In genomic region chr5:77958642-77959315, GRCh38 we compare ENCODE assay signal across 26 cellular contexts.
A peak's percentile ranks its signal among the peaks of the same experiment; 100 is the strongest.
DNase-seq lines count a peak whose midpoint lies in the region; ATAC-seq, FAIRE-seq and TF ChIP-seq lines count a peak whose summit lies in the region.
"Had no signal": no experiment of that assay in that cellular context is flagged by ENCODE, and none has a peak within 500 bp of the region (broad histone marks: within the 10 kb centered on the region; RNA-seq: fewer than 3 reads in every experiment).

No MANE protein-coding gene starts in this region.

- intact Hi-C loops in uterus (cut with DNase I; ENCODE audit: low total_unique reads): no loop called here

- peaks cover 6% of the 10 kb centered on the region for H3K23me2 ChIP-seq in H9 (ENCODE audit: insufficient read length, low read depth, low read length, poor library complexity, severe bottlenecking)

- no peaks in the 10 kb centered on the region; a peak in 1 of 7 replicates for H3K36me3 Mint-ChIP-seq in H9 (ENCODE audit: insufficient read depth in 1 of 3, low read depth in 3 of 3)
- H3K36me3 Mint-ChIP-seq in astrocyte (ENCODE audit: low read depth, unreplicated experiment): no peaks in the 10 kb centered on the region
- no peaks in the 10 kb centered on the region for H3K36me3 Mint-ChIP-seq in stimulated activated memory B cell treated with anti-CD40 and anti-IgM and Interleukin-4, amounts not matched to agents 10 μg/mL and 1 μg/mL and 100 μg/mL, for 72 hours
- H3K36me3 Mint-ChIP-seq: activated CD8-positive, alpha-beta memory T cell treated with anti-CD3 and anti-CD28 coated beads, Interleukin-2, amount 10 ng/mL, durations not matched to agents 7 days and 5 days; activated naive CD8-positive, alpha-beta T cell treated with anti-CD3 and anti-CD28 coated beads, Interleukin-2, amount 10 ng/mL, durations not matched to agents 7 days and 5 days; stimulated activated effector memory CD8-positive, alpha-beta T cell treated with anti-CD3 and anti-CD28 coated beads, Interleukin-12 subunit alpha, Interleukin-12 subunit beta, amount 100 ng/mL, for 72 hours had no signal

- H3K27me3 ChIP-seq in H9 (ENCODE audit: insufficient read depth, low read length) (peaks cover 41% of the 10 kb centered on the region; the same call in 1 of the 2 replicates), astrocyte (ENCODE audit: insufficient read depth, low read length) (peaks cover 49% of the 10 kb centered on the region), uterus (peaks cover 5 to 14% of the 10 kb centered on the region in 2 donors)

- no peak overlapping the region for H3T11ph ChIP-seq in H9 (ENCODE audit: low read length)

- H3K4me1 ChIP-seq in H9 (ENCODE audit: insufficient read depth, low read length) (peaks cover 8% of the 10 kb centered on the region; the same call in 1 of the 2 replicates), astrocyte (ENCODE audit: insufficient read depth, low read length) (no peaks in the 10 kb centered on the region), uterus (no peaks in the 10 kb centered on the region)
- H3K4me1 ChIP-seq: gastrocnemius medialis had no signal

- H4K5ac ChIP-seq in H9 (ENCODE audit: insufficient read length, low read depth, low read length): no peak overlapping the region

- H3K79me1 ChIP-seq in H9 (ENCODE audit: insufficient read depth, low read depth, low read length, poor library complexity, severe bottlenecking): no peaks in the 10 kb centered on the region

- peak overlapping the region; percentile 41 for H3K4me2 ChIP-seq in H9 (ENCODE audit: insufficient read depth, insufficient read length, low read length)
- H3K4me2 ChIP-seq in astrocyte (ENCODE audit: low read length): no peak overlapping the region

- no peaks in the 10 kb centered on the region for H3K36me3 ChIP-seq in astrocyte (ENCODE audit: insufficient read depth, low read length)
- no peaks in the 10 kb centered on the region for H3K36me3 ChIP-seq in uterus
- H3K36me3 ChIP-seq: esophagus squamous epithelium, gastrocnemius medialis, suprapubic skin had no signal

- no peak overlapping the region for H2AK5ac ChIP-seq in H9 (ENCODE audit: insufficient read length, low read length)

- no peak overlapping the region for H3K56ac ChIP-seq in H9 (ENCODE audit: insufficient read length, low read depth, low read length)

- H4K8ac ChIP-seq in H9 (replicated peaks; ENCODE audit: insufficient read length, low read depth, low read length): no peak overlapping the region

- H3K27ac Mint-ChIP-seq in H9 (peak overlapping the region in 1 of 3 experiments; percentile 10; a peak in 1 of 7 replicates), astrocyte (ENCODE audit: unreplicated experiment) (no peak overlapping the region)
- peak overlapping the region; percentile 29 for H3K27ac Mint-ChIP-seq in stimulated activated memory B cell treated with anti-CD40 and anti-IgM and Interleukin-4, amounts not matched to agents 10 μg/mL and 1 μg/mL and 100 μg/mL, for 72 hours
- H3K27ac Mint-ChIP-seq: activated CD4-positive, alpha-beta T cell treated with anti-CD3 and anti-CD28 coated beads, Interleukin-2, amount 10 ng/mL, durations not matched to agents 7 days and 5 days; activated CD8-positive, alpha-beta memory T cell treated with anti-CD3 and anti-CD28 coated beads, Interleukin-2, amount 10 ng/mL, durations not matched to agents 7 days and 5 days; activated naive CD8-positive, alpha-beta T cell treated with anti-CD3 and anti-CD28 coated beads, Interleukin-2, amount 10 ng/mL, durations not matched to agents 7 days and 5 days; activated T-helper 1 cell treated with anti-CD3 and anti-CD28 coated beads, Interleukin-12 subunit alpha, Interleukin-12 subunit beta, Interleukin-2, Interleukin-4 antibody, amounts not matched to agents 30 ng/mL and 10 ng/mL and 1 ng/mL, durations not matched to agents 14 hours and 24 hours and 36 hours; CD4-positive, alpha-beta T cell; naive thymus-derived CD4-positive, alpha-beta T cell; stimulated activated effector memory CD8-positive, alpha-beta T cell treated with anti-CD3 and anti-CD28 coated beads, Interleukin-12 subunit alpha, Interleukin-12 subunit beta, amount 100 ng/mL, for 72 hours had no signal

- H3K9ac ChIP-seq in H9 (ENCODE audit: extremely low read depth, insufficient read length, low read length) (no peak overlapping the region), astrocyte (ENCODE audit: low read length) (no peak overlapping the region)

- no peak overlapping the region for H2BK5ac ChIP-seq in H9 (ENCODE audit: insufficient read length, low read length)

- no peak overlapping the region for H3K14ac ChIP-seq in H9 (ENCODE audit: insufficient read depth, low read length)

- no peak for ATAC-seq in stimulated activated memory B cell treated with anti-CD40 and anti-IgM and Interleukin-4, amounts not matched to agents 10 μg/mL and 1 μg/mL and 100 μg/mL, for 72 hours
- ATAC-seq: activated CD8-positive, alpha-beta memory T cell treated with anti-CD3 and anti-CD28 coated beads, Interleukin-2, amount 10 ng/mL, durations not matched to agents 7 days and 5 days; body of pancreas; gastrocnemius medialis; left cardiac atrium; naive thymus-derived CD4-positive, alpha-beta T cell; stimulated activated effector memory CD8-positive, alpha-beta T cell treated with anti-CD3 and anti-CD28 coated beads, Interleukin-12 subunit alpha, Interleukin-12 subunit beta, amount 100 ng/mL, for 72 hours had no signal

- H3K27ac ChIP-seq in H9 (ENCODE audit: insufficient read length, low read depth, low read length): no peak overlapping the region
- H3K27ac ChIP-seq in astrocyte (ENCODE audit: low read depth, low read length): no peak overlapping the region
- H3K27ac ChIP-seq in uterus: no peak overlapping the region
- H3K27ac ChIP-seq: body of pancreas, esophagus squamous epithelium, gastrocnemius medialis, suprapubic skin had no signal

- no peak overlapping the region for H3K23ac ChIP-seq in H9 (ENCODE audit: insufficient read length, low read depth, low read length)

- TF ChIP-seq CTCF in H9 (conservative IDR thresholded peaks at IDR 0.05) (no peak), astrocyte (IDR thresholded peaks at IDR 0.05; ENCODE audit: insufficient read depth, low read depth, low read length) (no peak), uterus (IDR thresholded peaks at IDR 0.05) (no peak)

- H3K4me1 Mint-ChIP-seq in H9: peaks cover 28 to 33% of the 10 kb centered on the region in 2 experiments
- peaks cover 12% of the 10 kb centered on the region for H3K4me1 Mint-ChIP-seq in astrocyte (ENCODE audit: low read depth, unreplicated experiment)
- H3K4me1 Mint-ChIP-seq in stimulated activated memory B cell treated with anti-CD40 and anti-IgM and Interleukin-4, amounts not matched to agents 10 μg/mL and 1 μg/mL and 100 μg/mL, for 72 hours: peaks cover 19% of the 10 kb centered on the region

- H3K9me3 Mint-ChIP-seq in H9 (peaks cover 0 to 6% of the 10 kb centered on the region in 2 experiments; a peak in 1 of 5 replicates), astrocyte (ENCODE audit: unreplicated experiment) (no peaks in the 10 kb centered on the region)
- no peaks in the 10 kb centered on the region for H3K9me3 Mint-ChIP-seq in stimulated activated memory B cell treated with anti-CD40 and anti-IgM and Interleukin-4, amounts not matched to agents 10 μg/mL and 1 μg/mL and 100 μg/mL, for 72 hours
- H3K9me3 Mint-ChIP-seq: activated CD4-positive, alpha-beta T cell treated with anti-CD3 and anti-CD28 coated beads, Interleukin-2, amount 10 ng/mL, durations not matched to agents 7 days and 5 days; activated naive CD8-positive, alpha-beta T cell treated with anti-CD3 and anti-CD28 coated beads, Interleukin-2, amount 10 ng/mL, durations not matched to agents 7 days and 5 days; activated T-helper 1 cell treated with anti-CD3 and anti-CD28 coated beads, Interleukin-12 subunit alpha, Interleukin-12 subunit beta, Interleukin-2, Interleukin-4 antibody, amounts not matched to agents 30 ng/mL and 10 ng/mL and 1 ng/mL, durations not matched to agents 14 hours and 24 hours and 36 hours; CD4-positive, alpha-beta T cell; naive thymus-derived CD4-positive, alpha-beta T cell; stimulated activated effector memory CD8-positive, alpha-beta T cell treated with anti-CD3 and anti-CD28 coated beads, Interleukin-12 subunit alpha, Interleukin-12 subunit beta, amount 100 ng/mL, for 72 hours had no signal

- H3K4me3 Mint-ChIP-seq in H9 (peak overlapping the region; percentile 18 to 78), astrocyte (ENCODE audit: unreplicated experiment) (peak overlapping the region; percentile 54)
- no peak overlapping the region for H3K4me3 Mint-ChIP-seq in stimulated activated memory B cell treated with anti-CD40 and anti-IgM and Interleukin-4, amounts not matched to agents 10 μg/mL and 1 μg/mL and 100 μg/mL, for 72 hours
- H3K4me3 Mint-ChIP-seq: activated CD4-positive, alpha-beta T cell treated with anti-CD3 and anti-CD28 coated beads, Interleukin-2, amount 10 ng/mL, durations not matched to agents 7 days and 5 days; activated CD8-positive, alpha-beta memory T cell treated with anti-CD3 and anti-CD28 coated beads, Interleukin-2, amount 10 ng/mL, durations not matched to agents 7 days and 5 days; activated naive CD8-positive, alpha-beta T cell treated with anti-CD3 and anti-CD28 coated beads, Interleukin-2, amount 10 ng/mL, durations not matched to agents 7 days and 5 days; activated T-helper 1 cell treated with anti-CD3 and anti-CD28 coated beads, Interleukin-12 subunit alpha, Interleukin-12 subunit beta, Interleukin-2, Interleukin-4 antibody, amounts not matched to agents 30 ng/mL and 10 ng/mL and 1 ng/mL, durations not matched to agents 14 hours and 24 hours and 36 hours; CD4-positive, alpha-beta T cell; stimulated activated effector memory CD8-positive, alpha-beta T cell treated with anti-CD3 and anti-CD28 coated beads, Interleukin-12 subunit alpha, Interleukin-12 subunit beta, amount 100 ng/mL, for 72 hours had no signal

- no peak overlapping the region for H2BK12ac ChIP-seq in H9 (ENCODE audit: insufficient read length, low read depth, low read length)

- no CpG with 5 or more reads among the region's 12 CpGs for WGBS in H9 (ENCODE audit: extremely low coverage, insufficient read length, low lambda C conversion rate)

- peaks cover 96% of the 10 kb centered on the region for H3K27me3 Mint-ChIP-seq in H9 (ENCODE audit: low read depth)
- H3K27me3 Mint-ChIP-seq in astrocyte (ENCODE audit: low read depth, unreplicated experiment): peaks cover 47% of the 10 kb centered on the region
- H3K27me3 Mint-ChIP-seq in stimulated activated memory B cell treated with anti-CD40 and anti-IgM and Interleukin-4, amounts not matched to agents 10 μg/mL and 1 μg/mL and 100 μg/mL, for 72 hours: peaks cover 50% of the 10 kb centered on the region

- H2AFZ ChIP-seq in H9 (ENCODE audit: low read length): no peak overlapping the region
- H2AFZ ChIP-seq in astrocyte (ENCODE audit: low read depth, low read length): no peak overlapping the region

- H4K20me1 ChIP-seq in H9 (ENCODE audit: control insufficient read depth, insufficient read depth, insufficient read length) (no peaks in the 10 kb centered on the region), astrocyte (ENCODE audit: insufficient read depth, low read length) (no peaks in the 10 kb centered on the region)

- H2BK20ac ChIP-seq in H9 (ENCODE audit: low read depth, low read length, poor library complexity, severe bottlenecking): no peak overlapping the region

- FAIRE-seq in astrocyte (lab: Jason Lieb, UNC): no peak
- FAIRE-seq: RCC 7860, urothelium cell line had no signal

- H2BK120ac ChIP-seq in H9 (ENCODE audit: low read depth, low read length, poor library complexity, severe bottlenecking): no peak overlapping the region

- H3K4ac ChIP-seq in H9 (ENCODE audit: low read depth, low read length): no peak overlapping the region

- peak; percentile 64 for DNase-seq in H9
- DNase-seq in astrocyte (ENCODE audit: low read depth): no peak
- peak; percentile 40 for DNase-seq in iPS-NIHi11 (ENCODE audit: low spot score)
- DNase-seq in uterus: no peak
- DNase-seq in NCI-H345 (lab: John Stamatoyannopoulos, UW): no peak
- no peak for DNase-seq in NCI-H1105 (lab: John Stamatoyannopoulos, UW)
- DNase-seq: activated CD4-positive, alpha-beta T cell treated with anti-CD3 and anti-CD28 coated beads, Interleukin-2, amount 10 ng/mL, durations not matched to agents 7 days and 5 days; activated CD8-positive, alpha-beta memory T cell treated with anti-CD3 and anti-CD28 coated beads, Interleukin-2, amount 10 ng/mL, durations not matched to agents 7 days and 5 days; activated naive CD8-positive, alpha-beta T cell treated with anti-CD3 and anti-CD28 coated beads, Interleukin-2, amount 10 ng/mL, durations not matched to agents 7 days and 5 days; body of pancreas; CD4-positive, alpha-beta T cell; esophagus squamous epithelium; gastrocnemius medialis; GDM1; left cardiac atrium; mesenchymal stem cell; naive thymus-derived CD4-positive, alpha-beta T cell; NCI-H2107; NCI-H524; T-helper 2 cell had no signal

- H3K9me3 ChIP-seq in H9 (ENCODE audit: control insufficient read depth, low read depth, low read length) (no peaks in the 10 kb centered on the region), astrocyte (ENCODE audit: insufficient read depth, low read depth, low read length) (no peaks in the 10 kb centered on the region), uterus (no peaks in the 10 kb centered on the region)
- H3K9me3 ChIP-seq: body of pancreas, esophagus squamous epithelium, gastrocnemius medialis, suprapubic skin had no signal

- H4K91ac ChIP-seq in H9 (ENCODE audit: insufficient read length, low read depth, low read length): no peak overlapping the region

- no peak overlapping the region for H2BK15ac ChIP-seq in H9 (ENCODE audit: low read depth, low read length)

- H3K18ac ChIP-seq in H9 (ENCODE audit: insufficient read length, low read depth, low read length): no peak overlapping the region

- no peaks in the 10 kb centered on the region for H3K79me2 ChIP-seq in H9 (ENCODE audit: insufficient read depth, low read length)
- no peaks in the 10 kb centered on the region for H3K79me2 ChIP-seq in astrocyte (ENCODE audit: insufficient read depth, low read length)

- no peak for TF ChIP-seq POLR2A in uterus (IDR thresholded peaks at IDR 0.05)

- H3K4me3 ChIP-seq in astrocyte (ENCODE audit: insufficient read depth, low read depth, low read length): no peak overlapping the region
- H3K4me3 ChIP-seq in uterus: no peak overlapping the region
- H3K4me3 ChIP-seq: body of pancreas, gastrocnemius medialis had no signal

Comparison
In these comparisons a context has a peak if more than half of its experiments do, and no peak if none do; other contexts are left out.
1. DNase-seq: peak in H9 (single experiment) and iPS-NIHi11 (single experiment); none in astrocyte (single experiment), uterus (0 of 2), NCI-H345 (single experiment) and NCI-H1105 (single experiment).